Comparison of ENCODE assay signal across 9 cellular contexts in the genomic region with DNA sequence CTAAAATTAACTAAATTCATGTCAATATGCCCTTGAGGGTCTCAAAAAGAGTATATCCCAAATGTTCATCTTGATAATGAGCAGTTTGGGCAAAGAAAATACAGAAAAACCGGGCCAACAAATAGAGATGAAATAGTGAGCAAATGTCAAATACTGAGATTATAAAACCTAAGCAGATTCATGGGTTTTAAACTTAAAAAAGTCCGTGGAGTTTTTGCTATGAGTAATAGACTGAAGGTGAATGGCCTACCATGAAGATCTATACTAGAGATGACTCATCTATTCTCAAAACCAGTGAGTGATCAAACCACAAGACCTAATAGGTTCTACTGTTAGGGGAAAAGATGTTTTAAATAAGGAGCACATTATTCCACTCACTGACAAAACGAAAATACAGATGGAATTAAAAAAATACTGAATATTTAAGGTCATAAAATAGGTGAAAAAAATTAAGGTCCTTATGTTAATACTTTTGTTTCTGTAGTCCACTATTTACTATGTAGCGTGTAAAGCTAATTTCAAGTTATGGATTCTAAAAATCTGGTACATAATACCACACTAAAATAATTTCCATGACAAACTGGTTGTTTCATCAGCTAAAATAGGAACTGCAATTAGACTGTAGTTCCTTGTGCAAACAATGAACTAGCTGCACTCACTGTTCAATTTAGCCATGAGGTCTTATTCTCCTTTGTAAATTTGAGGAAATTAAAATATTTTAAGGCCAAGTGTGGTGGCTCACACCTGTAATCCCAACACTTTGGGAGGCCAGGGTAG. TPM values are rescaled to one million over a fixed set of nuclear protein-coding genes. Genes with fewer than 3 reads are reported as not detected.
A peak's percentile ranks its signal among the peaks of the same experiment; 100 is the strongest.
DNase-seq lines count a peak whose midpoint lies in the region; ATAC-seq and TF ChIP-seq lines count a peak whose summit lies in the region.
"Had no signal": no experiment of that assay in that cellular context is flagged by ENCODE, and none has a peak within 500 bp of the region (broad histone marks: within the 10 kb centered on the region; RNA-seq: fewer than 3 reads in every experiment).

No MANE protein-coding gene starts in this region.

- DNase-seq in AG04450 (ENCODE audit: low read depth, low spot score) (peak; percentile 45), fibroblast of mammary gland (ENCODE audit: low read depth) (peak; percentile 92)
- DNase-seq in stimulated activated effector memory CD8-positive, alpha-beta T cell treated with anti-CD3 and anti-CD28 coated beads, Interleukin-12 subunit alpha, Interleukin-12 subunit beta, amount 100 ng/mL, for 72 hours (ENCODE audit: low spot score in 2 of 2): no peak
- DNase-seq in stimulated activated CD4-positive, alpha-beta T cell treated with anti-CD3 and anti-CD28 coated beads, Interleukin-2, amount 100 ng/mL, for 24 hours: no peak
- no peak for DNase-seq in activated CD8-positive, alpha-beta memory T cell treated with anti-CD3 and anti-CD28 coated beads, Interleukin-2, amount 50 U/mL, for 48 hours
- DNase-seq: right lobe of liver had no signal

- H3K9me3 Mint-ChIP-seq in stimulated activated effector memory CD8-positive, alpha-beta T cell treated with anti-CD3 and anti-CD28 coated beads, Interleukin-12 subunit alpha, Interleukin-12 subunit beta, amount 100 ng/mL, for 72 hours: no peaks in the 10 kb centered on the region

- H3K4me3 ChIP-seq in AG04450 (ENCODE audit: low read depth, low read length) (peak overlapping the region; percentile 31), fibroblast of mammary gland (ENCODE audit: control insufficient read depth, low read depth, low read length) (peak overlapping the region; percentile 26)
- H3K4me3 ChIP-seq: right lobe of liver had no signal

- peaks cover 64% of the 10 kb centered on the region for H3K4me1 Mint-ChIP-seq in stimulated activated effector memory CD8-positive, alpha-beta T cell treated with anti-CD3 and anti-CD28 coated beads, Interleukin-12 subunit alpha, Interleukin-12 subunit beta, amount 100 ng/mL, for 72 hours

- no peak for TF ChIP-seq CTCF in AG04450 (IDR thresholded peaks at IDR 0.05; ENCODE audit: low read depth, low read length)
- no peak for TF ChIP-seq CTCF in fibroblast of mammary gland (conservative IDR thresholded peaks at IDR 0.05; ENCODE audit: control insufficient read depth, insufficient read depth, low read depth, low read length)

- peaks cover 100% of the 10 kb centered on the region for H3K36me3 Mint-ChIP-seq in stimulated activated effector memory CD8-positive, alpha-beta T cell treated with anti-CD3 and anti-CD28 coated beads, Interleukin-12 subunit alpha, Interleukin-12 subunit beta, amount 100 ng/mL, for 72 hours

- no peaks in the 10 kb centered on the region for H3K27me3 ChIP-seq in AG04450 (ENCODE audit: control insufficient read depth, insufficient read depth, low read length)
- H3K27me3 ChIP-seq: right lobe of liver had no signal

- peak; percentile 70 for ATAC-seq in GM18870 (IDR thresholded peaks at IDR 0.05; ENCODE audit: unreplicated experiment)
- peak; percentile 62 for ATAC-seq in HG03095 (IDR thresholded peaks at IDR 0.05; ENCODE audit: unreplicated experiment)
- ATAC-seq in SK-N-SH treated with all-trans-retinoic acid at 6 μM for 48 hours: peak; percentile 76
- ATAC-seq in stimulated activated effector memory CD8-positive, alpha-beta T cell treated with anti-CD3 and anti-CD28 coated beads, Interleukin-12 subunit alpha, Interleukin-12 subunit beta, amount 100 ng/mL, for 72 hours: peak; percentile 86

- H3K9me3 ChIP-seq in AG04450 (ENCODE audit: control insufficient read depth, insufficient read depth, low read length): no peaks in the 10 kb centered on the region
- H3K9me3 ChIP-seq: right lobe of liver had no signal

- POLR2A ChIA-PET in AG04450 (lab: Yijun Ruan, JAX): interaction anchor here (0.8 to 1.5 kb wide), 2 partner anchors 11 to 193 kb away, joined by 3 read pairs; no protein-coding TSS in a partner anchor

- CTCF ChIA-PET in AG04450 (lab: Charles Lee): no interaction called here

- H3K27ac ChIP-seq in AG04450 (ENCODE audit: low read depth, low read length): peak overlapping the region; percentile 63

- peak overlapping the region; percentile 96 for H3K4me3 Mint-ChIP-seq in stimulated activated effector memory CD8-positive, alpha-beta T cell treated with anti-CD3 and anti-CD28 coated beads, Interleukin-12 subunit alpha, Interleukin-12 subunit beta, amount 100 ng/mL, for 72 hours

- H3K27ac Mint-ChIP-seq in stimulated activated effector memory CD8-positive, alpha-beta T cell treated with anti-CD3 and anti-CD28 coated beads, Interleukin-12 subunit alpha, Interleukin-12 subunit beta, amount 100 ng/mL, for 72 hours: peak overlapping the region; percentile 100

TF ChIP-seq in SK-N-SH treated with all-trans-retinoic acid at 6 μM for 48 hours, 23 proteins besides CTCF, POLR2A, EP300 and RAD21:
- no peak for TF ChIP-seq PPARA (CRISPR knock-in tag; IDR thresholded peaks at IDR 0.05; ENCODE audit: borderline replicate concordance)
- TF ChIP-seq, protein P1, sequence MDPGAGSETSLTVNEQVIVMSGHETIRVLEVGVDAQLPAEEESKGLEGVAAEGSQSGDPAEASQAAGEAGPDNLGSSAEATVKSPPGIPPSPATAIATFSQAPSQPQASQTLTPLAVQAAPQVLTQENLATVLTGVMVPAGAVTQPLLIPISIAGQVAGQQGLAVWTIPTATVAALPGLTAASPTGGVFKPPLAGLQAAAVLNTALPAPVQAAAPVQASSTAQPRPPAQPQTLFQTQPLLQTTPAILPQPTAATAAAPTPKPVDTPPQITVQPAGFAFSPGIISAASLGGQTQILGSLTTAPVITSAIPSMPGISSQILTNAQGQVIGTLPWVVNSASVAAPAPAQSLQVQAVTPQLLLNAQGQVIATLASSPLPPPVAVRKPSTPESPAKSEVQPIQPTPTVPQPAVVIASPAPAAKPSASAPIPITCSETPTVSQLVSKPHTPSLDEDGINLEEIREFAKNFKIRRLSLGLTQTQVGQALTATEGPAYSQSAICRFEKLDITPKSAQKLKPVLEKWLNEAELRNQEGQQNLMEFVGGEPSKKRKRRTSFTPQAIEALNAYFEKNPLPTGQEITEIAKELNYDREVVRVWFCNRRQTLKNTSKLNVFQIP (CRISPR knock-in tag; IDR thresholded peaks at IDR 0.05; ENCODE audit: borderline replicate concordance, low read depth): no peak
- no peak for TF ChIP-seq ZNF70 (CRISPR knock-in tag; IDR thresholded peaks at IDR 0.05)
- TF ChIP-seq GLIS3 (CRISPR knock-in tag; IDR thresholded peaks at IDR 0.05): no peak
- no peak for TF ChIP-seq ZFP30 (CRISPR knock-in tag; IDR thresholded peaks at IDR 0.05)
- TF ChIP-seq, protein P2, sequence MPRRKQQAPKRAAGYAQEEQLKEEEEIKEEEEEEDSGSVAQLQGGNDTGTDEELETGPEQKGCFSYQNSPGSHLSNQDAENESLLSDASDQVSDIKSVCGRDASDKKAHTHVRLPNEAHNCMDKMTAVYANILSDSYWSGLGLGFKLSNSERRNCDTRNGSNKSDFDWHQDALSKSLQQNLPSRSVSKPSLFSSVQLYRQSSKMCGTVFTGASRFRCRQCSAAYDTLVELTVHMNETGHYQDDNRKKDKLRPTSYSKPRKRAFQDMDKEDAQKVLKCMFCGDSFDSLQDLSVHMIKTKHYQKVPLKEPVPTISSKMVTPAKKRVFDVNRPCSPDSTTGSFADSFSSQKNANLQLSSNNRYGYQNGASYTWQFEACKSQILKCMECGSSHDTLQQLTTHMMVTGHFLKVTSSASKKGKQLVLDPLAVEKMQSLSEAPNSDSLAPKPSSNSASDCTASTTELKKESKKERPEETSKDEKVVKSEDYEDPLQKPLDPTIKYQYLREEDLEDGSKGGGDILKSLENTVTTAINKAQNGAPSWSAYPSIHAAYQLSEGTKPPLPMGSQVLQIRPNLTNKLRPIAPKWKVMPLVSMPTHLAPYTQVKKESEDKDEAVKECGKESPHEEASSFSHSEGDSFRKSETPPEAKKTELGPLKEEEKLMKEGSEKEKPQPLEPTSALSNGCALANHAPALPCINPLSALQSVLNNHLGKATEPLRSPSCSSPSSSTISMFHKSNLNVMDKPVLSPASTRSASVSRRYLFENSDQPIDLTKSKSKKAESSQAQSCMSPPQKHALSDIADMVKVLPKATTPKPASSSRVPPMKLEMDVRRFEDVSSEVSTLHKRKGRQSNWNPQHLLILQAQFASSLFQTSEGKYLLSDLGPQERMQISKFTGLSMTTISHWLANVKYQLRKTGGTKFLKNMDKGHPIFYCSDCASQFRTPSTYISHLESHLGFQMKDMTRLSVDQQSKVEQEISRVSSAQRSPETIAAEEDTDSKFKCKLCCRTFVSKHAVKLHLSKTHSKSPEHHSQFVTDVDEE (CRISPR knock-in tag; IDR thresholded peaks at IDR 0.05): no peak
- no peak for TF ChIP-seq CSDC2 (CRISPR knock-in tag; IDR thresholded peaks at IDR 0.05)
- no peak for TF ChIP-seq SNAI2 (CRISPR knock-in tag; IDR thresholded peaks at IDR 0.05)
- no peak for TF ChIP-seq CREB5 (CRISPR knock-in tag; IDR thresholded peaks at IDR 0.05; ENCODE audit: low read depth)

RNA-seq across cellular contexts. Expression of gene HNRNPC, which starts 5.0 kb away (rescaled TPM):
- 813 and 828 TPM in 2 replicates for polyA plus RNA-seq in AG04450 (2011; rRNA removed)
- polyA minus RNA-seq in AG04450 (2011; rRNA and poly(A)+ RNA removed): 452 and 470 TPM in 2 replicates

RNA-seq across cellular contexts. Expression of gene RPGRIP1, which starts 15.7 kb away (rescaled TPM):
- not detected in 2 replicates for polyA plus RNA-seq in AG04450 (2011; rRNA removed)
- polyA minus RNA-seq in AG04450 (2011; rRNA and poly(A)+ RNA removed): not detected in 2 replicates

Comparison
In these comparisons a context has a peak if more than half of its experiments do, and no peak if none do; other contexts are left out.
1. DNase-seq: peak in AG04450 (single experiment) and fibroblast of mammary gland (single experiment); none in stimulated activated effector memory CD8-positive, alpha-beta T cell treated with anti-CD3 and anti-CD28 coated beads, Interleukin-12 subunit alpha, Interleukin-12 subunit beta, amount 100 ng/mL, for 72 hours (0 of 2), stimulated activated CD4-positive, alpha-beta T cell treated with anti-CD3 and anti-CD28 coated beads, Interleukin-2, amount 100 ng/mL, for 24 hours (0 of 2) and activated CD8-positive, alpha-beta memory T cell treated with anti-CD3 and anti-CD28 coated beads, Interleukin-2, amount 50 U/mL, for 48 hours (single experiment).
2. Peak in every context shown above with its lines, with median percentiles within 50 percentile points of each other: ATAC-seq.